Comparison of ENCODE assay signal across 1 cellular context in genomic region chr20:21280496-21281016, GRCh38.
TF ChIP-seq lines count a peak whose summit lies in the region.

No MANE protein-coding gene starts in this region.

TF ChIP-seq in HepG2, 621 proteins besides CTCF, POLR2A, EP300 and RAD21 (continued from another document and continues in another):
- peak; percentile 74; the same call in 1 of the 2 replicates for TF ChIP-seq MEF2D (CRISPR knock-in tag; IDR thresholded peaks at IDR 0.05)
- TF ChIP-seq FOSL2 (CRISPR knock-in tag; IDR thresholded peaks at IDR 0.05) = peak; percentile 47; the same call in 1 of the 2 replicates
- TF ChIP-seq AHR (CRISPR knock-in tag; IDR thresholded peaks at IDR 0.05) = no peak
- no peak for TF ChIP-seq ZNF30 (CRISPR knock-in tag; IDR thresholded peaks at IDR 0.05)
- TF ChIP-seq ZSCAN25 (CRISPR knock-in tag; IDR thresholded peaks at IDR 0.05) = peak; percentile 15; the same call in 1 of the 2 replicates
- no peak for TF ChIP-seq RERE (CRISPR knock-in tag; IDR thresholded peaks at IDR 0.05; ENCODE audit: low read depth)
- no peak for TF ChIP-seq SIN3A (IDR thresholded peaks at IDR 0.05; ENCODE audit: borderline replicate concordance, low read depth, low read length)
- peak; percentile 18; the same call in 1 of the 2 replicates for TF ChIP-seq ERF (CRISPR knock-in tag; IDR thresholded peaks at IDR 0.05)
- no peak for TF ChIP-seq MYNN (CRISPR knock-in tag; IDR thresholded peaks at IDR 0.05; ENCODE audit: low read depth)
- no peak for TF ChIP-seq KIAA2018 (CRISPR knock-in tag; IDR thresholded peaks at IDR 0.05; ENCODE audit: borderline replicate concordance)
- TF ChIP-seq ZNF180 (CRISPR knock-in tag; IDR thresholded peaks at IDR 0.05; ENCODE audit: borderline replicate concordance, low read depth) = no peak
- no peak for TF ChIP-seq TOE1 (CRISPR knock-in tag; IDR thresholded peaks at IDR 0.05)
- no peak for TF ChIP-seq ARNT2 (CRISPR knock-in tag; IDR thresholded peaks at IDR 0.05; ENCODE audit: low read depth)
- no peak for TF ChIP-seq SNAI1 (CRISPR knock-in tag; IDR thresholded peaks at IDR 0.05; ENCODE audit: borderline replicate concordance)
- no peak; the same call in 1 of the 2 replicates for TF ChIP-seq ZBTB26 (CRISPR knock-in tag; IDR thresholded peaks at IDR 0.05; ENCODE audit: borderline replicate concordance)
- TF ChIP-seq HBP1 (CRISPR knock-in tag; IDR thresholded peaks at IDR 0.05; ENCODE audit: low read depth) = peak; percentile 78; the same call in 1 of the 2 replicates
- peak; percentile 81 for TF ChIP-seq PAXIP1 (CRISPR knock-in tag; conservative IDR thresholded peaks at IDR 0.05)
- no peak for TF ChIP-seq SNAPC2 (CRISPR knock-in tag; IDR thresholded peaks at IDR 0.05)
- TF ChIP-seq ZNF724P (CRISPR knock-in tag; IDR thresholded peaks at IDR 0.05; ENCODE audit: borderline replicate concordance) = no peak
- no peak for TF ChIP-seq SNRNP70 (IDR thresholded peaks at IDR 0.05; ENCODE audit: low read depth, low read length)
- peak; percentile 95 for TF ChIP-seq HNF4G (IDR thresholded peaks at IDR 0.05; ENCODE audit: borderline replicate concordance, low read depth, low read length)
- TF ChIP-seq HNF4G (CRISPR knock-in tag; IDR thresholded peaks at IDR 0.05; ENCODE audit: borderline replicate concordance, low read depth) = peak; percentile 92; the same call in 1 of the 2 replicates
